Comparison of ENCODE assay signal across 11 cellular contexts in genomic region chr11:88508558-88508807, GRCh38.
DNase-seq lines count a peak whose midpoint lies in the region; ATAC-seq and TF ChIP-seq lines count a peak whose summit lies in the region.
"Had no signal": no experiment of that assay in that cellular context is flagged by ENCODE, and none has a peak within 500 bp of the region (broad histone marks: within the 10 kb centered on the region; RNA-seq: fewer than 3 reads in every experiment).

No MANE protein-coding gene starts in this region.

- peak overlapping the region in 2 of 3 experiments; percentile 7 to 36 for H3K27ac Mint-ChIP-seq in nephron

- peaks cover 79% of the 10 kb centered on the region for H3K27me3 Mint-ChIP-seq in nephron (ENCODE audit: low read depth)

- TF ChIP-seq CTCF in AG10803 (conservative IDR thresholded peaks at IDR 0.05; ENCODE audit: low read length), result no peak
- no peak for TF ChIP-seq CTCF in coronary artery (IDR thresholded peaks at IDR 0.05)
- TF ChIP-seq CTCF in nephron (IDR thresholded peaks at IDR 0.05; ENCODE audit: unreplicated experiment in 3 of 3), result no peak

- no peak for DNase-seq in AG10803 (ENCODE audit: low read depth)
- DNase-seq in coronary artery (ENCODE audit: low spot score), result no peak
- no peak for DNase-seq in stimulated activated CD4-positive, alpha-beta T cell treated with anti-CD3 and anti-CD28 coated beads, Interleukin-15, amount 100 ng/mL, for 24 hours
- DNase-seq: amniotic stem cell had no signal

- no peak overlapping the region for H3K27ac ChIP-seq in coronary artery
- H3K27ac ChIP-seq: SJSA1 had no signal

- peak; percentile 7 for ATAC-seq in HG02870 (IDR thresholded peaks at IDR 0.05; ENCODE audit: unreplicated experiment)
- ATAC-seq in GM19023 (IDR thresholded peaks at IDR 0.05; ENCODE audit: unreplicated experiment), result no peak
- no peak for ATAC-seq in GM19452 (IDR thresholded peaks at IDR 0.05; ENCODE audit: unreplicated experiment)
- no peak for ATAC-seq in activated CD4-positive, CD25-positive, alpha-beta regulatory T cell treated with anti-CD3 and anti-CD28 coated beads, Interleukin-2, amount 50 U/mL, for 24 hours

- H3K4me1 Mint-ChIP-seq in nephron, result peaks cover 10% of the 10 kb centered on the region

- no peaks in the 10 kb centered on the region for H3K9me3 Mint-ChIP-seq in nephron

- H3K4me3 ChIP-seq in AG10803 (ENCODE audit: low read length) (peak overlapping the region; percentile 43), coronary artery (peak overlapping the region; percentile 72)
- H3K4me3 ChIP-seq: lung, SJSA1 had no signal

- peak overlapping the region; percentile 73 to 78 (median 74) for H3K4me3 Mint-ChIP-seq in nephron

- no peaks in the 10 kb centered on the region for H3K36me3 Mint-ChIP-seq in nephron (ENCODE audit: low read depth)
